In genomic region chr18:10336749-10337148, GRCh38 we compare ENCODE assay signal across 1 cellular context.
TF ChIP-seq lines count a peak whose summit lies in the region.

No MANE protein-coding gene starts in this region.

TF ChIP-seq in GM23338, 12 proteins besides CTCF, POLR2A, EP300 and RAD21 (continued from another document):
- TF ChIP-seq REST (IDR thresholded peaks at IDR 0.05; ENCODE audit: unreplicated experiment) (no peak), ETS1 (IDR thresholded peaks at IDR 0.05) (no peak), NANOG (IDR thresholded peaks at IDR 0.05; ENCODE audit: borderline replicate concordance) (no peak), ZNF331 (CRISPR knock-in tag; IDR thresholded peaks at IDR 0.05; ENCODE audit: low read depth) (no peak)
